In the genomic region with DNA sequence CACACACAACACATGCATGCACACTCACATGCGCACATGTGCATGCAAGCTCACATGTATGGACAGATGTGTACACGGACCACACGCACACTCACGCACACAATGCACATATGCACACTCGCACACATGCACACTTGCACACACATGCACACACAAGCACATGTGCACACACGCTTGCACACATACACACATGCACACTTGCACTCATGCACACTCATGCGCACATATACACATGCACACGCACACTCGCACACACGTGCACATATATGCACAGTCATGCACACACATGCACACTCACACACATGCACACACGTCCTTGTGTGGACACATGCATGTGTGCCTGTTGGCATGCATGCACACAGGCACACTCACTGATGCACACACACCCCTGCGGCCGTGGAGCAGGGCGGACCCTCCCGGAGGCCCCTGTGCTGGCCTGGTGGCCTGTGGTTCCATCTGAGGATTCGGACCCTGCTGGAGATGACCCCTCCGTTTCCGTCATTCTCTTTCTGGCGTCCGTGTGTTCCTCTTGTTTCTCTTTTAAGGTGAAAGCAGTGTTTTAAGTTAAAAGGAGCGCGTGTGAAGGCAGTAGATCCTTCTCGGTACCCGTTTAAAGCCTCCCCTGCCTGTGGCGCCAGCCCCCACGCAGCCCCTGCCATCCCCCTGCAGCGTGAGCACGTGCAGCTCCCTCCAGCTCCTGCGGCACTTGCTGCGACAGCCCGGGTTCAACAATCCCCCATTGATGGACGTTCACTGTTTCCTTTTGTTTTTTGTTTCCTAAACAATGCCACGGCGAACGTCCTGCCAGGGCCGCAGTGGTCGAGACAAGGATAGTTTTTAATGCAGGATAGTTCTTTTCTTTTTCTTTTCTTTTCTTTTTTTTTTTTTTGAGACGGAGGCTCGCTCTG, we compare ENCODE assay signal across 1 cellular context.
TF ChIP-seq lines count a peak whose summit lies in the region.

No MANE protein-coding gene starts in this region.

TF ChIP-seq in K562, 482 proteins besides CTCF, POLR2A, EP300 and RAD21:
- TF ChIP-seq, protein P1, sequence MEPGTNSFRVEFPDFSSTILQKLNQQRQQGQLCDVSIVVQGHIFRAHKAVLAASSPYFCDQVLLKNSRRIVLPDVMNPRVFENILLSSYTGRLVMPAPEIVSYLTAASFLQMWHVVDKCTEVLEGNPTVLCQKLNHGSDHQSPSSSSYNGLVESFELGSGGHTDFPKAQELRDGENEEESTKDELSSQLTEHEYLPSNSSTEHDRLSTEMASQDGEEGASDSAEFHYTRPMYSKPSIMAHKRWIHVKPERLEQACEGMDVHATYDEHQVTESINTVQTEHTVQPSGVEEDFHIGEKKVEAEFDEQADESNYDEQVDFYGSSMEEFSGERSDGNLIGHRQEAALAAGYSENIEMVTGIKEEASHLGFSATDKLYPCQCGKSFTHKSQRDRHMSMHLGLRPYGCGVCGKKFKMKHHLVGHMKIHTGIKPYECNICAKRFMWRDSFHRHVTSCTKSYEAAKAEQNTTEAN (CRISPR knock-in tag; IDR thresholded peaks at IDR 0.05): peak; percentile 100
- TF ChIP-seq SUPT5H (IDR thresholded peaks at IDR 0.05) (peak; percentile 42), ZNF431 (CRISPR knock-in tag; IDR thresholded peaks at IDR 0.05) (no peak), ZNF316 (IDR thresholded peaks at IDR 0.05) (0 out of 2 replicates have a peak, but pooled peaks have one; percentile 6), MYNN (IDR thresholded peaks at IDR 0.05) (peak; percentile 92), MYNN (CRISPR knock-in tag; IDR thresholded peaks at IDR 0.05) (no peak), ZC3H4 (CRISPR knock-in tag; IDR thresholded peaks at IDR 0.05; ENCODE audit: borderline replicate concordance) (peak; percentile 33; the same call in 1 of the 2 replicates), POLR2B (IDR thresholded peaks at IDR 0.05; ENCODE audit: low read depth, partially characterized antibody) (peak; percentile 20), IRF2 (CRISPR knock-in tag; IDR thresholded peaks at IDR 0.05) (0 out of 2 replicates have a peak, but pooled peaks have one; percentile 69), KDM1A (IDR thresholded peaks at IDR 0.05) (peak in 1 of 2 experiments; percentile 94; a peak in 2 of 4 replicates), ZNF165 (CRISPR knock-in tag; IDR thresholded peaks at IDR 0.05; ENCODE audit: borderline replicate concordance) (no peak), SMARCA5 (IDR thresholded peaks at IDR 0.05) (peak; percentile 48; the same call in 1 of the 2 replicates), FOXA1 (IDR thresholded peaks at IDR 0.05; ENCODE audit: borderline replicate concordance) (no peak), ARID2 (IDR thresholded peaks at IDR 0.05) (peak; percentile 34; the same call in 1 of the 2 replicates), SIN3A (IDR thresholded peaks at IDR 0.05; ENCODE audit: borderline replicate concordance in 2 of 2, control insufficient read depth in 1 of 2, low read depth in 2 of 2, low read length in 2 of 2) (no peak), BHLHE40 (IDR thresholded peaks at IDR 0.05; ENCODE audit: low read length) (no peak), KDM4B (IDR thresholded peaks at IDR 0.05; ENCODE audit: borderline replicate concordance in 2 of 2, low read depth in 1 of 2) (no peak), DNMT1 (IDR thresholded peaks at IDR 0.05) (no peak), ZNF133 (CRISPR knock-in tag; IDR thresholded peaks at IDR 0.05) (no peak), HNRNPLL (IDR thresholded peaks at IDR 0.05; ENCODE audit: low read depth, low read length, poor library complexity, severe bottlenecking) (peak; percentile 55), SIN3B (IDR thresholded peaks at IDR 0.05; ENCODE audit: low read depth) (no peak)
- TF ChIP-seq, protein P2, sequence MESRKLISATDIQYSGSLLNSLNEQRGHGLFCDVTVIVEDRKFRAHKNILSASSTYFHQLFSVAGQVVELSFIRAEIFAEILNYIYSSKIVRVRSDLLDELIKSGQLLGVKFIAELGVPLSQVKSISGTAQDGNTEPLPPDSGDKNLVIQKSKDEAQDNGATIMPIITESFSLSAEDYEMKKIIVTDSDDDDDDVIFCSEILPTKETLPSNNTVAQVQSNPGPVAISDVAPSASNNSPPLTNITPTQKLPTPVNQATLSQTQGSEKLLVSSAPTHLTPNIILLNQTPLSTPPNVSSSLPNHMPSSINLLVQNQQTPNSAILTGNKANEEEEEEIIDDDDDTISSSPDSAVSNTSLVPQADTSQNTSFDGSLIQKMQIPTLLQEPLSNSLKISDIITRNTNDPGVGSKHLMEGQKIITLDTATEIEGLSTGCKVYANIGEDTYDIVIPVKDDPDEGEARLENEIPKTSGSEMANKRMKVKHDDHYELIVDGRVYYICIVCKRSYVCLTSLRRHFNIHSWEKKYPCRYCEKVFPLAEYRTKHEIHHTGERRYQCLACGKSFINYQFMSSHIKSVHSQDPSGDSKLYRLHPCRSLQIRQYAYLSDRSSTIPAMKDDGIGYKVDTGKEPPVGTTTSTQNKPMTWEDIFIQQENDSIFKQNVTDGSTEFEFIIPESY (CRISPR knock-in tag; IDR thresholded peaks at IDR 0.05): peak; percentile 42; the same call in 1 of the 2 replicates
- TF ChIP-seq, protein P3, sequence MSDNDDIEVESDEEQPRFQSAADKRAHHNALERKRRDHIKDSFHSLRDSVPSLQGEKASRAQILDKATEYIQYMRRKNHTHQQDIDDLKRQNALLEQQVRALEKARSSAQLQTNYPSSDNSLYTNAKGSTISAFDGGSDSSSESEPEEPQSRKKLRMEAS (CRISPR knock-in tag; IDR thresholded peaks at IDR 0.05): peak; percentile 76; the same call in 1 of the 2 replicates
- TF ChIP-seq, protein P4, sequence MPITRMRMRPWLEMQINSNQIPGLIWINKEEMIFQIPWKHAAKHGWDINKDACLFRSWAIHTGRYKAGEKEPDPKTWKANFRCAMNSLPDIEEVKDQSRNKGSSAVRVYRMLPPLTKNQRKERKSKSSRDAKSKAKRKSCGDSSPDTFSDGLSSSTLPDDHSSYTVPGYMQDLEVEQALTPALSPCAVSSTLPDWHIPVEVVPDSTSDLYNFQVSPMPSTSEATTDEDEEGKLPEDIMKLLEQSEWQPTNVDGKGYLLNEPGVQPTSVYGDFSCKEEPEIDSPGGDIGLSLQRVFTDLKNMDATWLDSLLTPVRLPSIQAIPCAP (CRISPR knock-in tag; IDR thresholded peaks at IDR 0.05; ENCODE audit: borderline replicate concordance): no peak
